In genomic region chr12:106907846-106908245, GRCh38 we compare ENCODE assay signal across 29 cellular contexts.
"Had no signal": no experiment of that assay in that cellular context is flagged by ENCODE, and none has a peak within 500 bp of the region (broad histone marks: within the 10 kb centered on the region; RNA-seq: fewer than 3 reads in every experiment).

No MANE protein-coding gene starts in this region.

- ATAC-seq: heart right ventricle; left cardiac atrium; left lung; naive thymus-derived CD4-positive, alpha-beta T cell; psoas muscle; right cardiac atrium; stimulated activated naive B cell treated with anti-CD40 and anti-IgM and Interleukin-4, amounts not matched to agents 10 μg/mL and 1 μg/mL and 100 μg/mL, for 72 hours had no signal

- FAIRE-seq: endometrium, islet of Langerhans, urothelium cell line had no signal

- H3K27me3 ChIP-seq: colonic mucosa, ovary, upper lobe of left lung had no signal

- DNase-seq: colonic mucosa; effector memory CD4-positive, alpha-beta T cell; erythroblast; esophagus squamous epithelium; foreskin melanocyte; glutamatergic neuron; heart right ventricle; hippocampal formation; left cardiac atrium; left lung; mesenchymal stem cell; midbrain; naive thymus-derived CD4-positive, alpha-beta T cell; nucleus accumbens; ovary; posterior cingulate gyrus; psoas muscle; right cardiac atrium; spleen; stimulated activated CD4-positive, alpha-beta T cell treated with anti-CD3 and anti-CD28 coated beads, Interleukin-15, amount 100 ng/mL, for 24 hours; stimulated activated CD4-positive, alpha-beta T cell treated with anti-CD3 and anti-CD28 coated beads, Interleukin-2, amount 100 ng/mL, for 48 hours; stimulated activated naive B cell treated with anti-CD40 and anti-IgM and Interleukin-4, amounts not matched to agents 10 μg/mL and 1 μg/mL and 100 μg/mL, for 72 hours; upper lobe of left lung had no signal

- H3K4me3 ChIP-seq: colonic mucosa, esophagus squamous epithelium, heart right ventricle, left lung, ovary, psoas muscle, skin epidermis, spleen, thoracic aorta, tibial nerve, upper lobe of left lung had no signal

- H3K27ac ChIP-seq: colonic mucosa, esophagus squamous epithelium, heart right ventricle, left lung, ovary, psoas muscle, skin epidermis, spleen, thoracic aorta, tibial nerve, upper lobe of left lung had no signal

- H3K36me3 ChIP-seq: colonic mucosa, esophagus squamous epithelium, heart right ventricle, left lung, ovary, spleen, thoracic aorta, tibial nerve, upper lobe of left lung had no signal

- H3K4me1 ChIP-seq: colonic mucosa had no signal

- H3K9me3 ChIP-seq: colonic mucosa, esophagus squamous epithelium, heart right ventricle, left lung, ovary, psoas muscle, thoracic aorta, tibial nerve, upper lobe of left lung had no signal
